Comparison of ENCODE assay signal across 8 cellular contexts in genomic region chr6:26022166-26022510, GRCh38. TPM values are rescaled to one million over a fixed set of nuclear protein-coding genes. Genes with fewer than 3 reads are reported as not detected.
DNase-seq lines count a peak whose midpoint lies in the region; ATAC-seq and TF ChIP-seq lines count a peak whose summit lies in the region.

No MANE protein-coding gene starts in this region.

- H3K27ac ChIP-seq in esophagus squamous epithelium (peak overlapping the region; percentile 93 to 100 (median 98)), upper lobe of right lung (peak overlapping the region; percentile 96)

- H3K36me3 Mint-ChIP-seq in CD14-positive monocyte: no peaks in the 10 kb centered on the region
- peaks cover 13% of the 10 kb centered on the region for H3K36me3 Mint-ChIP-seq in activated CD4-positive, alpha-beta T cell treated with anti-CD3 and anti-CD28 coated beads, Interleukin-2, amount 10 ng/mL, durations not matched to agents 7 days and 5 days (ENCODE audit: low read depth)

- 11 to 13% methylated on average over 6 of the region's 6 CpGs for WGBS in esophagus squamous epithelium, 2 donors

- peak overlapping the region; percentile 97 to 99 (median 98) for H3K27ac Mint-ChIP-seq in CD14-positive monocyte
- peak overlapping the region; percentile 100 for H3K27ac Mint-ChIP-seq in activated CD4-positive, alpha-beta T cell treated with anti-CD3 and anti-CD28 coated beads, Interleukin-2, amount 10 ng/mL, durations not matched to agents 7 days and 5 days

- DNase-seq in CD14-positive monocyte (ENCODE audit: low spot score) (no peak), HEK293T (ENCODE audit: extremely low spot score) (peak; percentile 47), NCI-H446 (lab: John Stamatoyannopoulos, UW) (peak; percentile 74 to 77), esophagus squamous epithelium (lab: John Stamatoyannopoulos, UW) (no peak), upper lobe of right lung (no peak)
- DNase-seq in activated CD4-positive, alpha-beta T cell treated with anti-CD3 and anti-CD28 coated beads, Interleukin-2, amount 10 ng/mL, durations not matched to agents 7 days and 5 days: peak; percentile 73

- ATAC-seq in upper lobe of right lung (peak; percentile 20), GM18873 (IDR thresholded peaks at IDR 0.05; ENCODE audit: low FRiP score, unreplicated experiment) (no peak)

- peak overlapping the region; percentile 94 to 95 for H3K4me3 Mint-ChIP-seq in CD14-positive monocyte
- H3K4me3 Mint-ChIP-seq in activated CD4-positive, alpha-beta T cell treated with anti-CD3 and anti-CD28 coated beads, Interleukin-2, amount 10 ng/mL, durations not matched to agents 7 days and 5 days: peak overlapping the region; percentile 91

- TF ChIP-seq POLR2A in esophagus squamous epithelium (IDR thresholded peaks at IDR 0.05): no peak

- POLR2A ChIA-PET in HEK293T (lab: Yijun Ruan, JAX): interaction anchor here (0.5 to 16.4 kb wide), 21 partner anchors 9 to 1871 kb away, joined by 3 to 715 read pairs (median 3); a partner anchor contains a TSS
- POLR2A ChIA-PET in activated CD4-positive, alpha-beta T cell treated with anti-CD3 and anti-CD28 coated beads, Interleukin-2, amount 10 ng/mL, durations not matched to agents 7 days and 5 days (lab: Charles Lee): interaction anchor here (0.6 to 4.3 kb wide), 14 partner anchors 10 to 1871 kb away, joined by 3 to 83 read pairs (median 6); a partner anchor contains a TSS

- intact Hi-C loops in CD14-positive monocyte (cut with micrococcal nuclease) (loop anchor here in 1 of 2 donors (5.0 to 10.0 kb wide), 3 partner anchors 35 to 1113 kb away; partner anchors contain the start of gene TRIM38), esophagus squamous epithelium (cut with DNase I) (no loop called here), upper lobe of right lung (cut with DNase I) (no loop called here)

- H3K4me3 ChIP-seq in esophagus squamous epithelium (peak overlapping the region; percentile 39 to 88 (median 69)), mucosa of stomach (ENCODE audit: low read length) (peak overlapping the region; percentile 83), upper lobe of right lung (peak overlapping the region; percentile 56)

- H3K27me3 ChIP-seq in esophagus squamous epithelium (no peaks in the 10 kb centered on the region), mucosa of stomach (ENCODE audit: control insufficient read depth, insufficient read depth, low read length) (no peaks in the 10 kb centered on the region), upper lobe of right lung (no peaks in the 10 kb centered on the region)

- CTCF ChIA-PET in HEK293T (lab: Yijun Ruan, JAX): interaction anchor here (0.6 kb wide), 1 partner anchor 11 kb away, joined by 3 read pairs; no protein-coding TSS in a partner anchor
- CTCF ChIA-PET in activated CD4-positive, alpha-beta T cell treated with anti-CD3 and anti-CD28 coated beads, Interleukin-2, amount 10 ng/mL, durations not matched to agents 7 days and 5 days (lab: Charles Lee): interaction anchor here (1.2 to 10.2 kb wide), 4 partner anchors 10 to 30 kb away, joined by 3 to 113 read pairs (median 24); a partner anchor contains a TSS

- peaks cover 36% of the 10 kb centered on the region for H3K4me1 Mint-ChIP-seq in CD14-positive monocyte
- H3K4me1 Mint-ChIP-seq in activated CD4-positive, alpha-beta T cell treated with anti-CD3 and anti-CD28 coated beads, Interleukin-2, amount 10 ng/mL, durations not matched to agents 7 days and 5 days: peaks cover 74% of the 10 kb centered on the region

- no peaks in the 10 kb centered on the region for H3K36me3 ChIP-seq in esophagus squamous epithelium
- H3K36me3 ChIP-seq in mucosa of stomach (ENCODE audit: control insufficient read depth, insufficient read depth, low read length): no peaks in the 10 kb centered on the region
- no peaks in the 10 kb centered on the region for H3K36me3 ChIP-seq in upper lobe of right lung

- peaks cover 0 to 6% (median 4%) of the 10 kb centered on the region in 3 donors for H3K27me3 Mint-ChIP-seq in CD14-positive monocyte (ENCODE audit: low read depth in 3 of 3)
- peaks cover 2% of the 10 kb centered on the region for H3K27me3 Mint-ChIP-seq in activated CD4-positive, alpha-beta T cell treated with anti-CD3 and anti-CD28 coated beads, Interleukin-2, amount 10 ng/mL, durations not matched to agents 7 days and 5 days

- H3K4me1 ChIP-seq in esophagus squamous epithelium (peaks cover 5 to 64% (median 10%) of the 10 kb centered on the region in 3 donors), mucosa of stomach (ENCODE audit: control insufficient read depth, insufficient read depth, low read length) (peaks cover 14% of the 10 kb centered on the region), upper lobe of right lung (peaks cover 16% of the 10 kb centered on the region)

- peak overlapping the region; percentile 83 for H3K9ac ChIP-seq in mucosa of stomach (ENCODE audit: low read length)

- TF ChIP-seq CTCF in CD14-positive monocyte (IDR thresholded peaks at IDR 0.05): no peak
- no peak for TF ChIP-seq CTCF in esophagus squamous epithelium (IDR thresholded peaks at IDR 0.05)
- no peak for TF ChIP-seq CTCF in upper lobe of right lung (IDR thresholded peaks at IDR 0.05)

- peaks cover 1 to 12% (median 5%) of the 10 kb centered on the region in 7 donors for H3K9me3 Mint-ChIP-seq in CD14-positive monocyte
- peaks cover 6% of the 10 kb centered on the region for H3K9me3 Mint-ChIP-seq in activated CD4-positive, alpha-beta T cell treated with anti-CD3 and anti-CD28 coated beads, Interleukin-2, amount 10 ng/mL, durations not matched to agents 7 days and 5 days

- H3K9me3 ChIP-seq in esophagus squamous epithelium: no peaks in the 10 kb centered on the region
- no peaks in the 10 kb centered on the region for H3K9me3 ChIP-seq in mucosa of stomach (ENCODE audit: control insufficient read depth, low read length)
- no peaks in the 10 kb centered on the region for H3K9me3 ChIP-seq in upper lobe of right lung

TF ChIP-seq in HEK293T, 16 proteins besides CTCF, POLR2A, EP300 and RAD21:
- TF ChIP-seq NFRKB (IDR thresholded peaks at IDR 0.05) (no peak), PKNOX1 (IDR thresholded peaks at IDR 0.05) (peak; percentile 71)

RNA-seq across cellular contexts. Expression of gene TRIM38, which starts 59.5 kb away (rescaled TPM):
- polyA plus RNA-seq in CD14-positive monocyte: 1 to 10 TPM; 4.1 to 8.0 TPM
- total RNA-seq in activated CD4-positive, alpha-beta T cell treated with anti-CD3 and anti-CD28 coated beads, Interleukin-2, amount 10 ng/mL, durations not matched to agents 7 days and 5 days: 10 to 100 TPM; 25.4 to 27.6 TPM
- total RNA-seq in esophagus squamous epithelium (1 to 10 TPM; 7.7 to 9.0 (median 8.5) TPM), upper lobe of right lung (18.0 TPM)

Comparison
In these comparisons a context has a peak if more than half of its experiments do, and no peak if none do; other contexts are left out.
1. DNase-seq: peak in HEK293T (single experiment), NCI-H446 (2 of 2) and activated CD4-positive, alpha-beta T cell treated with anti-CD3 and anti-CD28 coated beads, Interleukin-2, amount 10 ng/mL, durations not matched to agents 7 days and 5 days (single experiment); none in CD14-positive monocyte (single experiment), esophagus squamous epithelium (single experiment) and upper lobe of right lung (single experiment).
2. Peak in every context shown above with its lines, with median percentiles within 50 percentile points of each other: H3K4me3 ChIP-seq.